1 cellular context compared by ENCODE assay signal in genomic region chr22:38406617-38407016, GRCh38.
TF ChIP-seq lines count a peak whose summit lies in the region.

No MANE protein-coding gene starts in this region.

TF ChIP-seq in IMR-90, 13 proteins besides CTCF, POLR2A, EP300 and RAD21:
- TF ChIP-seq CHD1 (IDR thresholded peaks at IDR 0.05; ENCODE audit: low read depth, low read length) (no peak), FOS (IDR thresholded peaks at IDR 0.05; ENCODE audit: low read depth, low read length) (no peak), MAFK (IDR thresholded peaks at IDR 0.05; ENCODE audit: low read depth, low read length) (no peak), CEBPB (IDR thresholded peaks at IDR 0.05; ENCODE audit: low read depth, low read length) (no peak)
